In the genomic region with DNA sequence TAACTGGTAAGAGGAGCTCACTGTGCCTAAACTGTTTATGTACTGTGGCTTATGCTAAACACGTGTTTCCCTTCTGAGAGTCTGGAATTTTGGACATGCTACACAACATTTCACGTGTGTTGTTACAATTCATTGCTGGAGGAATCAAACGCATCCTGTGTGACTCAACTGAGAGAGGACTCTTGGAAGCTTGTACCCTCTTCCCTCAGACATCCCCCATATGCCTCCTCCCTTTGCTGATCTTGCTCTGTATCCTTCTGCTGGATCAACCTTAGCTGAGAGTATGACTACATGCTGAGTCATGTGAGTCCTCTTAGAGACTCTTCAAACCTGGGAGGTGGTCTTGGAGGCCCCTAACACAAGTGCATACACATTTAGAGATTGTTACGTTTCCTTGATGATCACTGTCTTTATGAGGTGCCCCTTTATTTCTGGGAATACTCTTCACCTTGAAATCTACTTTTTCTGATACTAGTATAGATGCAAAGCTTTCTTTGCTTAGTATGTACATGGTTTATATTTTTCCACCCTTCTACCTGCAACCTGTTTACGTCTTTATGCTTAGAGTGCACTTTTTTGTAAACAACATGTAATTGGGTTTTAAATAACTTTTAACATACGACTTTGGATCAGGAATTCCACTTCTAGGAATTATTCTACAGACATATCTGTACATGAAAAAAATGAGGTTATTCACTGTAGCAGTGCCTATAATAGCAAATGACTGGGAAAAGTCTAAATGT, we compare ENCODE assay signal across 19 cellular contexts. TPM values are rescaled to one million over a fixed set of nuclear protein-coding genes. Genes with fewer than 3 reads are reported as not detected.
DNase-seq lines count a peak whose midpoint lies in the region; ATAC-seq and TF ChIP-seq lines count a peak whose summit lies in the region.
"Had no signal": no experiment of that assay in that cellular context is flagged by ENCODE, and none has a peak within 500 bp of the region (broad histone marks: within the 10 kb centered on the region; RNA-seq: fewer than 3 reads in every experiment).

No MANE protein-coding gene starts in this region.

- H3K36me3 ChIP-seq in IMR-90 (ENCODE audit: control insufficient read depth, insufficient read depth, low read length), result no peaks in the 10 kb centered on the region
- no peaks in the 10 kb centered on the region for H3K36me3 ChIP-seq in mammary epithelial cell (ENCODE audit: insufficient read depth, low read length)
- no peaks in the 10 kb centered on the region for H3K36me3 ChIP-seq in kidney epithelial cell (ENCODE audit: control insufficient read depth, insufficient read depth, low read length)

- peaks cover 16% of the 10 kb centered on the region for H3K79me2 ChIP-seq in mammary epithelial cell (ENCODE audit: insufficient read depth, low read length)

- H3K4me3 ChIP-seq in AG10803 (ENCODE audit: low read length) (no peak overlapping the region), IMR-90 (ENCODE audit: insufficient read depth, low read depth, low read length) (no peak overlapping the region), mammary epithelial cell (replicated peaks in 1 of 3; ENCODE audit: insufficient read depth in 1 of 3, low read depth in 2 of 3, low read length in 3 of 3) (no peak overlapping the region), kidney epithelial cell (ENCODE audit: low read depth, low read length) (no peak overlapping the region)
- H3K4me3 ChIP-seq: right atrium auricular region, upper lobe of left lung had no signal

- in situ Hi-C loops in IMR-90 (cut with MboI; ENCODE audit: low sequenced_read_pairs) (no loop called here), mammary epithelial cell (cut with MboI; ENCODE audit: low sequenced_read_pairs in 2 of 2) (no loop called here)

- H3K18ac ChIP-seq in IMR-90 (ENCODE audit: low read depth, low read length), result no peak overlapping the region

- H3K4ac ChIP-seq in IMR-90 (ENCODE audit: low read depth, low read length), result no peak overlapping the region

- H4K8ac ChIP-seq in IMR-90 (ENCODE audit: low read depth in 2 of 2, low read length in 2 of 2), result no peak overlapping the region

- no peak overlapping the region for H4K5ac ChIP-seq in IMR-90 (ENCODE audit: low read depth, low read length)

- no peak for TF ChIP-seq RAD21 in IMR-90 (IDR thresholded peaks at IDR 0.05; ENCODE audit: low read length)

- no peak overlapping the region for H3K23ac ChIP-seq in IMR-90 (ENCODE audit: low read depth, low read length)

- H3K4me2 ChIP-seq in IMR-90 (ENCODE audit: low read depth, low read length) (no peak overlapping the region), mammary epithelial cell (ENCODE audit: insufficient read depth, low read depth, low read length) (no peak overlapping the region)
- H3K4me2 ChIP-seq: KMS-11 had no signal

- dilution Hi-C loops in IMR-90 (cut with HindIII; ENCODE audit: low sequenced_read_pairs, unreplicated experiment), result no loop called here
- dilution Hi-C loops in mammary epithelial cell (cut with HindIII; ENCODE audit: low sequenced_read_pairs), result loop anchor here (5.0 kb wide), 2 partner anchors 36 to 89 kb away; no protein-coding TSS in a partner anchor

- peaks cover 2% of the 10 kb centered on the region for H3K4me1 ChIP-seq in IMR-90 (ENCODE audit: control insufficient read depth, insufficient read depth, low read length)
- H3K4me1 ChIP-seq in mammary epithelial cell (ENCODE audit: insufficient read depth, low read length), result peaks cover 6% of the 10 kb centered on the region

- H2AK5ac ChIP-seq in IMR-90 (ENCODE audit: low read depth, low read length), result no peak overlapping the region

- no peak overlapping the region for H2AK9ac ChIP-seq in IMR-90 (replicated peaks; ENCODE audit: low read depth, low read length, poor library complexity)

- TF ChIP-seq CTCF in AG10803 (conservative IDR thresholded peaks at IDR 0.05; ENCODE audit: low read length) (no peak), IMR-90 (conservative IDR thresholded peaks at IDR 0.05; ENCODE audit: low read depth, low read length) (no peak), mammary epithelial cell (conservative IDR thresholded peaks at IDR 0.05 in 1 of 2, IDR thresholded peaks at IDR 0.05 in 1 of 2; ENCODE audit: extremely low read depth in 1 of 2, insufficient read depth in 1 of 2, low read depth in 1 of 2, low read length in 2 of 2) (no peak), kidney epithelial cell (IDR thresholded peaks at IDR 0.05; ENCODE audit: insufficient read depth, low read length, poor library complexity, severe bottlenecking) (no peak)

- H2AFZ ChIP-seq in IMR-90 (replicated peaks; ENCODE audit: low read length, poor library complexity) (no peak overlapping the region), mammary epithelial cell (ENCODE audit: low read depth, low read length) (no peak overlapping the region)

- H3K9me1 ChIP-seq in IMR-90 (ENCODE audit: insufficient read depth, low read length), result peaks cover 6% of the 10 kb centered on the region

- H4K91ac ChIP-seq in IMR-90 (ENCODE audit: insufficient read depth, low read depth, low read length), result no peak overlapping the region

- intact Hi-C loops in IMR-90 (cut with micrococcal nuclease) (no loop called here), mammary epithelial cell (cut with micrococcal nuclease) (no loop called here)

- no peak for TF ChIP-seq POLR2A in IMR-90 (IDR thresholded peaks at IDR 0.05; ENCODE audit: low read depth, low read length)

- BruUV-seq in IMR-90 (replicated peaks; lab: Mats Ljungman, UMichigan), result no TSS peak
- BruUV-seq in mammary epithelial cell (replicated peaks; lab: Mats Ljungman, UMichigan), result no TSS peak

- no peaks in the 10 kb centered on the region for H3K9me3 ChIP-seq in IMR-90 (ENCODE audit: control insufficient read depth, insufficient read depth, low read length)
- no peaks in the 10 kb centered on the region for H3K9me3 ChIP-seq in mammary epithelial cell (replicated peaks; ENCODE audit: insufficient read depth, low read length)
- H3K9me3 ChIP-seq: right atrium auricular region, upper lobe of left lung had no signal

- ATAC-seq in IMR-90 (ENCODE audit: low read depth) (peak; percentile 90), HG02759 (IDR thresholded peaks at IDR 0.05; ENCODE audit: unreplicated experiment) (no peak), GM21576 (IDR thresholded peaks at IDR 0.05; ENCODE audit: unreplicated experiment) (no peak), HG03354 (IDR thresholded peaks at IDR 0.05; ENCODE audit: poor library complexity, severe bottlenecking, unreplicated experiment) (no peak)
- ATAC-seq: CD8-positive, alpha-beta T cell; stimulated activated effector memory CD8-positive, alpha-beta T cell treated with anti-CD3 and anti-CD28 coated beads, Interleukin-12 subunit alpha, Interleukin-12 subunit beta, amount 100 ng/mL, for 72 hours had no signal

- H3K79me1 ChIP-seq in IMR-90 (ENCODE audit: low read depth in 1 of 2, low read length in 2 of 2), result peaks cover 3 to 5% of the 10 kb centered on the region in 2 experiments; a peak in 2 of 4 replicates

- H2BK20ac ChIP-seq in IMR-90 (ENCODE audit: low read depth, low read length), result no peak overlapping the region

- peak; percentile 86 for DNase-seq in AG10803 (ENCODE audit: low read depth)
- DNase-seq in IMR-90, result peak; percentile 94
- peak; percentile 54 for DNase-seq in mammary epithelial cell
- peak; percentile 19 for DNase-seq in kidney epithelial cell (ENCODE audit: low read depth)
- no peak for DNase-seq in HEK293T (ENCODE audit: extremely low spot score)
- DNase-seq: activated CD4-positive, alpha-beta T cell treated with anti-CD3 and anti-CD28 coated beads, Interleukin-2, amount 50 U/mL, for 1 hour; anterior cingulate cortex; CD8-positive, alpha-beta T cell; kidney glomerular epithelial cell; NCI-H1436 treated with DMSO at 0.1 percent for 48 hours; NCI-H510A; stimulated activated CD4-positive, alpha-beta T cell treated with anti-CD3 and anti-CD28 coated beads, Interleukin-4, amount 100 ng/mL, for 4 hours; upper lobe of left lung had no signal

- H4K20me1 ChIP-seq in IMR-90 (ENCODE audit: insufficient read depth, low read length) (no peaks in the 10 kb centered on the region), mammary epithelial cell (ENCODE audit: insufficient read depth, low read length) (no peaks in the 10 kb centered on the region)

- no peak overlapping the region for H3K27ac ChIP-seq in IMR-90 (ENCODE audit: insufficient read depth, low read length)
- no peak overlapping the region for H3K27ac ChIP-seq in mammary epithelial cell (ENCODE audit: insufficient read depth, low read depth, low read length)
- H3K27ac ChIP-seq: KMS-11, right atrium auricular region, upper lobe of left lung had no signal

- no peak overlapping the region for H3K14ac ChIP-seq in IMR-90 (replicated peaks; ENCODE audit: low read depth, low read length)

- no peak overlapping the region for H2BK120ac ChIP-seq in IMR-90 (ENCODE audit: low read depth, low read length)

- POLR2A ChIA-PET in IMR-90 (lab: Charles Lee; ENCODE audit: unreplicated experiment), result no interaction called here
- POLR2A ChIA-PET in HEK293T (lab: Yijun Ruan, JAX), result no interaction called here

- H3K9ac ChIP-seq in IMR-90 (ENCODE audit: low read depth, low read length) (no peak overlapping the region), mammary epithelial cell (ENCODE audit: insufficient read depth, low read length) (no peak overlapping the region)
- H3K9ac ChIP-seq: KMS-11 had no signal

- H3K27me3 ChIP-seq in IMR-90 (ENCODE audit: control insufficient read depth, insufficient read depth, low read length) (no peaks in the 10 kb centered on the region), mammary epithelial cell (ENCODE audit: insufficient read depth, low read length) (no peaks in the 10 kb centered on the region), kidney epithelial cell (ENCODE audit: control insufficient read depth, insufficient read depth, low read length) (no peaks in the 10 kb centered on the region)
- H3K27me3 ChIP-seq: right atrium auricular region, upper lobe of left lung had no signal

- CTCF ChIA-PET in IMR-90 (lab: Yijun Ruan, JAX), result interaction anchor here (1.2 kb wide), 1 partner anchor 22 kb away, joined by 3 read pairs; no protein-coding TSS in a partner anchor
- CTCF ChIA-PET in mammary epithelial cell (lab: Charles Lee; ENCODE audit: low non-redundant PET), result no interaction called here
- CTCF ChIA-PET in HEK293T (lab: Yijun Ruan, JAX), result interaction anchor here (1.2 kb wide), 1 partner anchor 221 kb away, joined by 3 read pairs; no protein-coding TSS in a partner anchor

- no peak overlapping the region for H3K56ac ChIP-seq in IMR-90 (ENCODE audit: extremely low read depth, insufficient read depth, low read length)

- peak overlapping the region; percentile 0 for H2BK5ac ChIP-seq in IMR-90 (ENCODE audit: low read depth, low read length, poor library complexity, severe bottlenecking)

- no peak overlapping the region for H2BK15ac ChIP-seq in IMR-90 (ENCODE audit: low read depth, low read length)

- WGBS in IMR-90 (ENCODE audit: extremely low coverage in 2 of 2, insufficient read length in 1 of 2), 2 experiments, result no CpG with 5 or more reads among the region's 6 CpGs
- WGBS in mammary epithelial cell (ENCODE audit: low coverage, missing lambda C conversion rate), result 74% methylated on average over 6 of the region's 6 CpGs

RNA-seq across cellular contexts. Expression of gene NPHP4, which starts 8.7 kb away (rescaled TPM):
- total RNA-seq in IMR-90 (2012; rRNA removed) (1.4 and 2.0 TPM in 2 replicates), mammary epithelial cell (10 to 100 TPM in 1 of 2 donors, 1 to 10 TPM in 1; 8.2 to 18.4 TPM), kidney epithelial cell (6.6 TPM in 2 replicates)
- polyA plus RNA-seq in IMR-90 (2012; rRNA removed) (5.5 and 5.8 TPM in 2 replicates), mammary epithelial cell (8.2 TPM)
- 2.2 and 4.1 TPM in 2 replicates for polyA plus RNA-seq in IMR-90 (2012; cell fraction: cytosol; rRNA removed)
- polyA plus RNA-seq in IMR-90 (2012; cell fraction: nucleus; rRNA removed; ENCODE audit: low replicate concordance), result 20.1 and 40.5 TPM in 2 replicates
- polyA minus RNA-seq in mammary epithelial cell, result 19.7 TPM
